ENCODE assay signal across 1 cellular context in genomic region chr17:14299261-14300093, GRCh38.
TF ChIP-seq lines count a peak whose summit lies in the region.

No MANE protein-coding gene starts in this region.

TF ChIP-seq in HepG2, 621 proteins besides CTCF, POLR2A, EP300 and RAD21 (continued from another document):
- TF ChIP-seq ZNF800 (CRISPR knock-in tag; IDR thresholded peaks at IDR 0.05) (peak; percentile 93; the same call in 1 of the 2 replicates), RFXAP (CRISPR knock-in tag; IDR thresholded peaks at IDR 0.05; ENCODE audit: borderline replicate concordance) (no peak), MTF1 (CRISPR knock-in tag; IDR thresholded peaks at IDR 0.05) (0 out of 2 replicates have a peak, but pooled peaks have one; percentile 17), IKZF5 (CRISPR knock-in tag; IDR thresholded peaks at IDR 0.05) (peak; percentile 41; the same call in 1 of the 2 replicates), NR0B2 (CRISPR knock-in tag; IDR thresholded peaks at IDR 0.05) (0 out of 2 replicates have a peak, but pooled peaks have one; percentile 55), ZNF646 (CRISPR knock-in tag; IDR thresholded peaks at IDR 0.05) (no peak), ZNF335 (CRISPR knock-in tag; IDR thresholded peaks at IDR 0.05) (no peak), SRY (CRISPR knock-in tag; IDR thresholded peaks at IDR 0.05) (peak; percentile 72; the same call in 1 of the 2 replicates), ZNF430 (CRISPR knock-in tag; IDR thresholded peaks at IDR 0.05) (peak; percentile 19; the same call in 1 of the 2 replicates), KDM4B (CRISPR knock-in tag; IDR thresholded peaks at IDR 0.05) (no peak), ZKSCAN8 (CRISPR knock-in tag; IDR thresholded peaks at IDR 0.05; ENCODE audit: borderline replicate concordance) (no peak), ZNF350 (CRISPR knock-in tag; IDR thresholded peaks at IDR 0.05; ENCODE audit: borderline replicate concordance, low read depth) (peak; percentile 60; the same call in 1 of the 2 replicates), IRF2 (CRISPR knock-in tag; IDR thresholded peaks at IDR 0.05) (peak; percentile 22; the same call in 1 of the 2 replicates), ZNF574 (CRISPR knock-in tag; IDR thresholded peaks at IDR 0.05) (peak; percentile 60; the same call in 1 of the 2 replicates), MTF2 (CRISPR knock-in tag; IDR thresholded peaks at IDR 0.05; ENCODE audit: borderline replicate concordance) (no peak), KLF15 (CRISPR knock-in tag; IDR thresholded peaks at IDR 0.05; ENCODE audit: borderline replicate concordance) (no peak), MXD1 (CRISPR knock-in tag; IDR thresholded peaks at IDR 0.05) (peak; percentile 81; the same call in 1 of the 2 replicates), SMYD3 (CRISPR knock-in tag; IDR thresholded peaks at IDR 0.05) (no peak), BRCA1 (CRISPR knock-in tag; IDR thresholded peaks at IDR 0.05) (no peak), REXO4 (CRISPR knock-in tag; IDR thresholded peaks at IDR 0.05; ENCODE audit: borderline replicate concordance) (no peak), SKI (IDR thresholded peaks at IDR 0.05; ENCODE audit: partially characterized antibody) (no peak), NFKB2 (CRISPR knock-in tag; IDR thresholded peaks at IDR 0.05; ENCODE audit: borderline replicate concordance) (no peak), SOX6 (IDR thresholded peaks at IDR 0.05) (no peak), SOX6 (CRISPR knock-in tag; IDR thresholded peaks at IDR 0.05) (peak; percentile 68; the same call in 1 of the 2 replicates), ELK4 (CRISPR knock-in tag; IDR thresholded peaks at IDR 0.05; ENCODE audit: borderline replicate concordance) (no peak), ELF3 (CRISPR knock-in tag; IDR thresholded peaks at IDR 0.05) (peak; percentile 59), GATAD1 (CRISPR knock-in tag; IDR thresholded peaks at IDR 0.05) (peak; percentile 59; the same call in 1 of the 2 replicates), ZBTB3 (CRISPR knock-in tag; IDR thresholded peaks at IDR 0.05; ENCODE audit: borderline replicate concordance, low read depth) (no peak), PHF8 (CRISPR knock-in tag; IDR thresholded peaks at IDR 0.05) (peak; percentile 60), POGK (CRISPR knock-in tag; conservative IDR thresholded peaks at IDR 0.05) (0 out of 2 replicates have a peak, but pooled peaks have one; percentile 29), ZBTB2 (CRISPR knock-in tag; IDR thresholded peaks at IDR 0.05; ENCODE audit: low read depth) (peak; percentile 68), DR1 (CRISPR knock-in tag; IDR thresholded peaks at IDR 0.05) (no peak)
